1 cellular context compared by ENCODE assay signal in genomic region chr16:3029499-3030127, GRCh38.
TF ChIP-seq lines count a peak whose summit lies in the region.

No MANE protein-coding gene starts in this region.

TF ChIP-seq in K562, 482 proteins besides CTCF, POLR2A, EP300 and RAD21 (continued from another document):
- no peak for TF ChIP-seq ZBTB34 (CRISPR knock-in tag; IDR thresholded peaks at IDR 0.05)
- TF ChIP-seq EGR1 (conservative IDR thresholded peaks at IDR 0.05) = peak; percentile 61
- no peak for TF ChIP-seq ZNF518B (CRISPR knock-in tag; IDR thresholded peaks at IDR 0.05)
- no peak for TF ChIP-seq SIRT6 (IDR thresholded peaks at IDR 0.05; ENCODE audit: low read depth, low read length)
- TF ChIP-seq TCF7 (IDR thresholded peaks at IDR 0.05; ENCODE audit: borderline replicate concordance) = no peak
- no peak for TF ChIP-seq PYGO2 (tag; IDR thresholded peaks at IDR 0.05)
- TF ChIP-seq, protein P1, sequence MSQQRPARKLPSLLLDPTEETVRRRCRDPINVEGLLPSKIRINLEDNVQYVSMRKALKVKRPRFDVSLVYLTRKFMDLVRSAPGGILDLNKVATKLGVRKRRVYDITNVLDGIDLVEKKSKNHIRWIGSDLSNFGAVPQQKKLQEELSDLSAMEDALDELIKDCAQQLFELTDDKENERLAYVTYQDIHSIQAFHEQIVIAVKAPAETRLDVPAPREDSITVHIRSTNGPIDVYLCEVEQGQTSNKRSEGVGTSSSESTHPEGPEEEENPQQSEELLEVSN (IDR thresholded peaks at IDR 0.05; ENCODE audit: borderline replicate concordance in 1 of 2, extremely low read depth in 1 of 2, insufficient read depth in 1 of 2, insufficient read length in 1 of 2, low read depth in 1 of 2, low read length in 1 of 2, poor library complexity in 1 of 2, severe bottlenecking in 1 of 2) = peak; percentile 77 to 83
- TF ChIP-seq CAMTA2 (CRISPR knock-in tag; conservative IDR thresholded peaks at IDR 0.05) = no peak
- TF ChIP-seq TARDBP (IDR thresholded peaks at IDR 0.05) = no peak
- TF ChIP-seq SAP30 (IDR thresholded peaks at IDR 0.05; ENCODE audit: borderline replicate concordance, insufficient read depth, low read depth, low read length, poor library complexity, severe bottlenecking) = no peak
- no peak for TF ChIP-seq TEAD4 (IDR thresholded peaks at IDR 0.05; ENCODE audit: low read length)
- no peak for TF ChIP-seq TEAD4 (CRISPR knock-in tag; IDR thresholded peaks at IDR 0.05; ENCODE audit: borderline replicate concordance)
- TF ChIP-seq, protein P2, sequence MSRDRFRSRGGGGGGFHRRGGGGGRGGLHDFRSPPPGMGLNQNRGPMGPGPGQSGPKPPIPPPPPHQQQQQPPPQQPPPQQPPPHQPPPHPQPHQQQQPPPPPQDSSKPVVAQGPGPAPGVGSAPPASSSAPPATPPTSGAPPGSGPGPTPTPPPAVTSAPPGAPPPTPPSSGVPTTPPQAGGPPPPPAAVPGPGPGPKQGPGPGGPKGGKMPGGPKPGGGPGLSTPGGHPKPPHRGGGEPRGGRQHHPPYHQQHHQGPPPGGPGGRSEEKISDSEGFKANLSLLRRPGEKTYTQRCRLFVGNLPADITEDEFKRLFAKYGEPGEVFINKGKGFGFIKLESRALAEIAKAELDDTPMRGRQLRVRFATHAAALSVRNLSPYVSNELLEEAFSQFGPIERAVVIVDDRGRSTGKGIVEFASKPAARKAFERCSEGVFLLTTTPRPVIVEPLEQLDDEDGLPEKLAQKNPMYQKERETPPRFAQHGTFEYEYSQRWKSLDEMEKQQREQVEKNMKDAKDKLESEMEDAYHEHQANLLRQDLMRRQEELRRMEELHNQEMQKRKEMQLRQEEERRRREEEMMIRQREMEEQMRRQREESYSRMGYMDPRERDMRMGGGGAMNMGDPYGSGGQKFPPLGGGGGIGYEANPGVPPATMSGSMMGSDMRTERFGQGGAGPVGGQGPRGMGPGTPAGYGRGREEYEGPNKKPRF (IDR thresholded peaks at IDR 0.05; ENCODE audit: low read depth, low read length) = no peak
- no peak for TF ChIP-seq KLF1 (tag; IDR thresholded peaks at IDR 0.05)
- no peak for TF ChIP-seq U2AF1 (optimal IDR thresholded peaks at IDR 0.05; ENCODE audit: low read depth, low read length)
- TF ChIP-seq E2F1 (CRISPR knock-in tag; IDR thresholded peaks at IDR 0.05) = 0 out of 2 replicates have a peak, but pooled peaks have one; percentile 40
- TF ChIP-seq PHTF2 (CRISPR knock-in tag; IDR thresholded peaks at IDR 0.05) = no peak
- TF ChIP-seq NRF1 (conservative IDR thresholded peaks at IDR 0.05 in 1 of 2, IDR thresholded peaks at IDR 0.05 in 1 of 2) = peak; percentile 80 to 83
